6 cellular contexts compared by ENCODE assay signal in genomic region chr3:18103591-18103990, GRCh38.
"Had no signal": no experiment of that assay in that cellular context is flagged by ENCODE, and none has a peak within 500 bp of the region (broad histone marks: within the 10 kb centered on the region; RNA-seq: fewer than 3 reads in every experiment).

No MANE protein-coding gene starts in this region.

- DNase-seq: GM23248, HCEC 1CT, KBM-7 had no signal

- H3K4me1 Mint-ChIP-seq: IgD-negative memory B cell had no signal

- H3K4me3 Mint-ChIP-seq: IgD-negative memory B cell had no signal

- H3K9ac ChIP-seq: GM23248 had no signal

- H3K27ac ChIP-seq: GM23248, HL-60 had no signal

- H3K4me3 ChIP-seq: GM23248 had no signal

- ATAC-seq: HepG2 had no signal

- H3K27ac Mint-ChIP-seq: IgD-negative memory B cell had no signal

- H3K27me3 Mint-ChIP-seq: IgD-negative memory B cell had no signal

- H2AFZ ChIP-seq: GM23248 had no signal

- H3K36me3 Mint-ChIP-seq: IgD-negative memory B cell had no signal

- H3K9me3 Mint-ChIP-seq: IgD-negative memory B cell had no signal
